Comparison of ENCODE assay signal across 15 cellular contexts in genomic region chr9:24041294-24041693, GRCh38.
A peak's percentile ranks its signal among the peaks of the same experiment; 100 is the strongest.
DNase-seq lines count a peak whose midpoint lies in the region; ATAC-seq and TF ChIP-seq lines count a peak whose summit lies in the region.
"Had no signal": no experiment of that assay in that cellular context is flagged by ENCODE, and none has a peak within 500 bp of the region (broad histone marks: within the 10 kb centered on the region; RNA-seq: fewer than 3 reads in every experiment).

No MANE protein-coding gene starts in this region.

- peaks cover 2% of the 10 kb centered on the region for H3K27me3 Mint-ChIP-seq in neural progenitor cell (ENCODE audit: insufficient read depth, low read depth)
- H3K27me3 Mint-ChIP-seq: B cell; CD4-positive, CD25-positive, alpha-beta regulatory T cell had no signal

- H3K27ac Mint-ChIP-seq in neural progenitor cell: peak overlapping the region; percentile 90
- H3K27ac Mint-ChIP-seq: B cell; CD4-positive, CD25-positive, alpha-beta regulatory T cell had no signal

- no peak overlapping the region for H3K4me3 Mint-ChIP-seq in neural progenitor cell
- H3K4me3 Mint-ChIP-seq: B cell; CD4-positive, CD25-positive, alpha-beta regulatory T cell had no signal

- H3K4me3 ChIP-seq in astrocyte of the spinal cord (ENCODE audit: low read depth, low read length): no peak overlapping the region
- H3K4me3 ChIP-seq in neural progenitor cell: no peak overlapping the region
- H3K4me3 ChIP-seq: SJSA1 had no signal

- peaks cover 9% of the 10 kb centered on the region for H3F3A ChIP-seq in neural progenitor cell (ENCODE audit: low read depth)

- no peak for TF ChIP-seq CTCF in astrocyte of the spinal cord (IDR thresholded peaks at IDR 0.05; ENCODE audit: low read depth, low read length)
- TF ChIP-seq CTCF in neural progenitor cell (IDR thresholded peaks at IDR 0.05): no peak

- H3K4me1 ChIP-seq in neural progenitor cell: peaks cover 46% of the 10 kb centered on the region
- H3K4me1 ChIP-seq: SJSA1 had no signal

- H3K27me3 ChIP-seq in neural progenitor cell: no peaks in the 10 kb centered on the region
- H3K27me3 ChIP-seq: SJSA1 had no signal

- no peaks in the 10 kb centered on the region for H3K36me3 Mint-ChIP-seq in neural progenitor cell
- H3K36me3 Mint-ChIP-seq: CD4-positive, CD25-positive, alpha-beta regulatory T cell had no signal

- no peak overlapping the region for H3K27ac ChIP-seq in neural progenitor cell
- H3K27ac ChIP-seq: 22Rv1, SJSA1 had no signal

- no peaks in the 10 kb centered on the region for H3K36me3 ChIP-seq in neural progenitor cell
- H3K36me3 ChIP-seq: SJSA1 had no signal

- H3K9me3 ChIP-seq in neural progenitor cell (ENCODE audit: low read depth): no peaks in the 10 kb centered on the region
- H3K9me3 ChIP-seq: SJSA1 had no signal

- no peaks in the 10 kb centered on the region for H3K79me2 ChIP-seq in neural progenitor cell (ENCODE audit: low read depth)

- DNase-seq in DMS53 (lab: John Stamatoyannopoulos, UW) (peak; percentile 4), DMS53 treated with DMSO at 0.1 percent for 48 hours (lab: John Stamatoyannopoulos, UW; ENCODE audit: unreplicated experiment) (no peak), NCI-H2081 treated with DMSO at 0.1 percent for 48 hours (lab: John Stamatoyannopoulos, UW) (peak; percentile 31), astrocyte of the spinal cord (ENCODE audit: low read depth, low spot score) (peak; percentile 1), neural progenitor cell (ENCODE audit: low spot score) (peak; percentile 73), NCI-H1105 treated with DMSO at 0.1 percent for 48 hours (lab: John Stamatoyannopoulos, UW) (no peak)
- DNase-seq: Calu3; CD4-positive, CD25-positive, alpha-beta regulatory T cell; KBM-7; NCI-H2107 had no signal

- peaks cover 43% of the 10 kb centered on the region for H3K4me1 Mint-ChIP-seq in neural progenitor cell
- H3K4me1 Mint-ChIP-seq: B cell; CD4-positive, CD25-positive, alpha-beta regulatory T cell had no signal

- H3K9ac ChIP-seq in neural progenitor cell: no peak overlapping the region

- in situ Hi-C loops in astrocyte of the spinal cord (cut with HindIII; ENCODE audit: low sequenced_read_pairs): no loop called here

- peak overlapping the region; percentile 51 for H3K4me2 ChIP-seq in neural progenitor cell

- no peak overlapping the region for H2AFZ ChIP-seq in neural progenitor cell (replicated peaks)

- no peaks in the 10 kb centered on the region for H4K20me1 ChIP-seq in neural progenitor cell (ENCODE audit: low read depth)

- H3K9me3 Mint-ChIP-seq in neural progenitor cell: peaks cover 4% of the 10 kb centered on the region

- ATAC-seq in GM21447 (IDR thresholded peaks at IDR 0.05; ENCODE audit: unreplicated experiment) (no peak), HG03108 (IDR thresholded peaks at IDR 0.05; ENCODE audit: unreplicated experiment) (no peak)

Comparison
In these comparisons a context has a peak if more than half of its experiments do, and no peak if none do; other contexts are left out.
1. DNase-seq: peak in DMS53 (single experiment), NCI-H2081 treated with DMSO at 0.1 percent for 48 hours (single experiment), astrocyte of the spinal cord (single experiment) and neural progenitor cell (single experiment); none in DMS53 treated with DMSO at 0.1 percent for 48 hours (single experiment) and NCI-H1105 treated with DMSO at 0.1 percent for 48 hours (single experiment).